In the genomic region with DNA sequence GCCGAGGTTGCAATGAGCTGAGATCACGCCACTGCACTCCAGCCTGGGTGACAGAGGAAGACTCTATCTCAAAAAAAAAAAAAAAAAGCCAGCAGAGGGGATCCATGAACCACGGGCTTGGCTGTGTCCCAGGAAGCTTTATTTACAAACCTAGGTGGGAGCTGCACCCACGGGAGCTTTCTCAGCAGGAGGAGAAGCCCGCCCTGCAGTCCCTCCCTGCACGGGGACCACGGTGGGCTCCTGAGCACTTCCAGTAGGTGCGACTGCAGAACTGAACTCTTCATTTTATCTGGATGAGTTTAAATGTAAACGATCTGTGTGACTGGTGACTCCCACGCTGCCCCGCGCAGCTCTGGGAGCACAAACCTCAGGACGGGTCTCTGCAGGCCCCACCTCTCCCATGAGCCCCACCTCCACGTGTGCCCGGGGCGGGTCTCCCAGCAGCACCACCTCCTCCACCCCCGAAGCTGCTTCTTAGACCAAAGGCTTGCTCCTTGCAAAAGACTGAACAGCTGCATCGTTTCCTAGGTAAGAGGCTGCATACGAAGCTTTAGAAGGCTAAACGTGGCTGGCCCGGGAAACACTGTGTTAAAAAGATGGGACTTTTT, we compare ENCODE assay signal across 2 cellular contexts.
TF ChIP-seq lines count a peak whose summit lies in the region.

No MANE protein-coding gene starts in this region.

TF ChIP-seq in HEK293, 187 proteins besides CTCF, POLR2A, EP300 and RAD21:
- TF ChIP-seq, protein P1, sequence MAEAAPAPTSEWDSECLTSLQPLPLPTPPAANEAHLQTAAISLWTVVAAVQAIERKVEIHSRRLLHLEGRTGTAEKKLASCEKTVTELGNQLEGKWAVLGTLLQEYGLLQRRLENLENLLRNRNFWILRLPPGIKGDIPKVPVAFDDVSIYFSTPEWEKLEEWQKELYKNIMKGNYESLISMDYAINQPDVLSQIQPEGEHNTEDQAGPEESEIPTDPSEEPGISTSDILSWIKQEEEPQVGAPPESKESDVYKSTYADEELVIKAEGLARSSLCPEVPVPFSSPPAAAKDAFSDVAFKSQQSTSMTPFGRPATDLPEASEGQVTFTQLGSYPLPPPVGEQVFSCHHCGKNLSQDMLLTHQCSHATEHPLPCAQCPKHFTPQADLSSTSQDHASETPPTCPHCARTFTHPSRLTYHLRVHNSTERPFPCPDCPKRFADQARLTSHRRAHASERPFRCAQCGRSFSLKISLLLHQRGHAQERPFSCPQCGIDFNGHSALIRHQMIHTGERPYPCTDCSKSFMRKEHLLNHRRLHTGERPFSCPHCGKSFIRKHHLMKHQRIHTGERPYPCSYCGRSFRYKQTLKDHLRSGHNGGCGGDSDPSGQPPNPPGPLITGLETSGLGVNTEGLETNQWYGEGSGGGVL (tag by site-specific recombination; IDR thresholded peaks at IDR 0.05), result no peak
- TF ChIP-seq ZNF311 (tag by site-specific recombination; IDR thresholded peaks at IDR 0.05; ENCODE audit: borderline replicate concordance), result no peak
- TF ChIP-seq, protein P2, sequence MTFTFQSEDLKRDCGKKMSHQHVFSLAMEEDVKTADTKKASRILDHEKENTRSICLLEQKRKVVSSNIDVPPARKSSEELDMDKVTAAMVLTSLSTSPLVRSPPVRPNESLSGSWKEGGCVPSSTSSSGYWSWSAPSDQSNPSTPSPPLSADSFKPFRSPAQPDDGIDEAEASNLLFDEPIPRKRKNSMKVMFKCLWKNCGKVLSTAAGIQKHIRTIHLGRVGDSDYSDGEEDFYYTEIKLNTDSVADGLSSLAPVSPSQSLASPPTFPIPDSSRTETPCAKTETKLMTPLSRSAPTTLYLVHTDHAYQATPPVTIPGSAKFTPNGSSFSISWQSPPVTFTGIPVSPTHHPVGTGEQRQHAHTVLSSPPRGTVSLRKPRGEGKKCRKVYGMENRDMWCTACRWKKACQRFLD (tag by site-specific recombination; IDR thresholded peaks at IDR 0.05), result no peak
- TF ChIP-seq SP2 (tag by site-specific recombination; IDR thresholded peaks at IDR 0.05), result no peak
- no peak for TF ChIP-seq ZNF830 (tag by site-specific recombination; IDR thresholded peaks at IDR 0.05; ENCODE audit: low read depth)
- TF ChIP-seq AEBP2 (tag by site-specific recombination; IDR thresholded peaks at IDR 0.05; ENCODE audit: borderline replicate concordance), result no peak
- no peak for TF ChIP-seq ZNF560 (tag by site-specific recombination; IDR thresholded peaks at IDR 0.05; ENCODE audit: borderline replicate concordance)
- peak; percentile 62 for TF ChIP-seq ZFHX2 (tag by site-specific recombination; conservative IDR thresholded peaks at IDR 0.05)
- TF ChIP-seq ZEB2 (tag by site-specific recombination; IDR thresholded peaks at IDR 0.05), result no peak
- TF ChIP-seq ZNF561 (tag by site-specific recombination; IDR thresholded peaks at IDR 0.05; ENCODE audit: borderline replicate concordance), result no peak
- TF ChIP-seq EGR2 (tag by site-specific recombination; IDR thresholded peaks at IDR 0.05; ENCODE audit: low read depth), result peak; percentile 55; the same call in 1 of the 2 replicates
- TF ChIP-seq ZNF48 (tag by site-specific recombination; IDR thresholded peaks at IDR 0.05), result no peak
- no peak for TF ChIP-seq ZNF433 (tag by site-specific recombination; IDR thresholded peaks at IDR 0.05; ENCODE audit: low read depth)
- no peak for TF ChIP-seq ZNF521 (tag by site-specific recombination; IDR thresholded peaks at IDR 0.05)
- no peak for TF ChIP-seq HOXC10 (CRISPR knock-in tag; IDR thresholded peaks at IDR 0.05)

TF ChIP-seq in K562, 482 proteins besides CTCF, POLR2A, EP300 and RAD21:
- TF ChIP-seq NRF1 (conservative IDR thresholded peaks at IDR 0.05 in 1 of 2, IDR thresholded peaks at IDR 0.05 in 1 of 2) (peak; percentile 27 to 33; a peak in 1 of 4 replicates), POU5F1 (IDR thresholded peaks at IDR 0.05; ENCODE audit: borderline replicate concordance, low read depth, low read length, partially characterized antibody) (no peak), E2F4 (CRISPR knock-in tag; IDR thresholded peaks at IDR 0.05; ENCODE audit: low read depth) (no peak), RERE (CRISPR knock-in tag; IDR thresholded peaks at IDR 0.05; ENCODE audit: borderline replicate concordance) (no peak), U2AF1 (optimal IDR thresholded peaks at IDR 0.05; ENCODE audit: low read depth, low read length) (no peak), ZBTB12 (CRISPR knock-in tag; IDR thresholded peaks at IDR 0.05) (no peak)
- TF ChIP-seq, protein P3, sequence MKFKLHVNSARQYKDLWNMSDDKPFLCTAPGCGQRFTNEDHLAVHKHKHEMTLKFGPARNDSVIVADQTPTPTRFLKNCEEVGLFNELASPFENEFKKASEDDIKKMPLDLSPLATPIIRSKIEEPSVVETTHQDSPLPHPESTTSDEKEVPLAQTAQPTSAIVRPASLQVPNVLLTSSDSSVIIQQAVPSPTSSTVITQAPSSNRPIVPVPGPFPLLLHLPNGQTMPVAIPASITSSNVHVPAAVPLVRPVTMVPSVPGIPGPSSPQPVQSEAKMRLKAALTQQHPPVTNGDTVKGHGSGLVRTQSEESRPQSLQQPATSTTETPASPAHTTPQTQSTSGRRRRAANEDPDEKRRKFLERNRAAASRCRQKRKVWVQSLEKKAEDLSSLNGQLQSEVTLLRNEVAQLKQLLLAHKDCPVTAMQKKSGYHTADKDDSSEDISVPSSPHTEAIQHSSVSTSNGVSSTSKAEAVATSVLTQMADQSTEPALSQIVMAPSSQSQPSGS (CRISPR knock-in tag; IDR thresholded peaks at IDR 0.05), result no peak
TF ChIP-seq in K562: peak in this region for 1.
